8 cellular contexts compared by ENCODE assay signal in the genomic region with DNA sequence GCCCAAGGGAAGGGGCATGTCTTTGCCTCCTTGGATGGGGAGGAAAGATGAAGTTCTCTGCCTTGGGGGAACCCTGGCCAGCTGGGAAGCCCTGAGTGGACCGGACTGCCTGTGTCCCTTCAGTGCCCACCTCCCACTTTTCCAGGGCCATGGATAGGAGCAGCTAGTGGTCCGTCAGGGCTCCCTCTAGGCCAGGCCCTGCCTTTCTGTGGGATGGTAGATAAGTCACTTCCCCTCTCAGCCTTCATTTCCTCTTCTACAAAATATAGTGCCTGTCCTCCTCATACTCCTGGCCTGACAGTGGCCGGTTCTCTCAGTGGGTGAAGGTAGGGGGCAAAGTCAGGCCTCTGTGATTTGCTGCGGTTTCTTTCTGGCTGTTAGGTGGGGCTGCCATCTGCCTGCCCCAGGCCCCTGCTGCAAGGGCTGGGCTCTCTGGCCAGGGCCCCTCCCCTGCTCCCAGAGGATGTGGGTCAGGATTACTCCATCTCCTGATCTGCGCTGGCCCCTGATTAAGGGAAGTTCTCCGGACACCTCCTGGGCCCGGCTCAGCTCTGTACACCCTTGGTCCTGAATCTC. TPM values are rescaled to one million over a fixed set of nuclear protein-coding genes. Genes with fewer than 3 reads are reported as not detected.
DNase-seq lines count a peak whose midpoint lies in the region; ATAC-seq and TF ChIP-seq lines count a peak whose summit lies in the region.

No MANE protein-coding gene starts in this region.

- peaks cover 50% of the 10 kb centered on the region for H4K20me1 ChIP-seq in OCI-LY3 (ENCODE audit: insufficient read depth, low read length)

- peak overlapping the region; percentile 95 for H3K4me3 Mint-ChIP-seq in central memory CD8-positive, alpha-beta T cell

- peak overlapping the region; percentile 97 for H3K9ac ChIP-seq in OCI-LY3 (ENCODE audit: low read length)

- H3K36me3 Mint-ChIP-seq in central memory CD8-positive, alpha-beta T cell (ENCODE audit: insufficient read depth): peaks cover 8% of the 10 kb centered on the region

- H3K27ac ChIP-seq in OCI-LY3 (ENCODE audit: low read length): peak overlapping the region; percentile 61

- H3K4me2 ChIP-seq in OCI-LY3 (ENCODE audit: low read length): peak overlapping the region; percentile 98

- peaks cover 23% of the 10 kb centered on the region for H3K36me3 ChIP-seq in OCI-LY3 (replicated peaks; ENCODE audit: low read depth, low read length)

- no peaks in the 10 kb centered on the region for H3K27me3 ChIP-seq in OCI-LY3 (ENCODE audit: low read depth, low read length)

- peak overlapping the region; percentile 89 for H3K27ac Mint-ChIP-seq in central memory CD8-positive, alpha-beta T cell (ENCODE audit: low read depth)

- H3K4me1 ChIP-seq in OCI-LY3 (ENCODE audit: low read length): peaks cover 50% of the 10 kb centered on the region

- no peak for DNase-seq in central memory CD8-positive, alpha-beta T cell (ENCODE audit: low spot score in 2 of 2)
- peak; percentile 61 to 84 for DNase-seq in lung microvascular endothelial cell (ENCODE audit: low read depth in 2 of 2)
- DNase-seq in ureter (ENCODE audit: low spot score): peak; percentile 70
- DNase-seq in kidney glomerular epithelial cell (lab: John Stamatoyannopoulos, UW): no peak
- no peak for DNase-seq in NCI-H345 treated with DMSO at 0.1 percent for 48 hours (lab: John Stamatoyannopoulos, UW; ENCODE audit: unreplicated experiment)

- peaks cover 63% of the 10 kb centered on the region for H3K79me2 ChIP-seq in OCI-LY3 (ENCODE audit: low read length)

- H3K4me3 ChIP-seq in GM08714 (ENCODE audit: low read length): peak overlapping the region; percentile 96
- peak overlapping the region; percentile 96 for H3K4me3 ChIP-seq in OCI-LY3 (ENCODE audit: low read length)

- no peak for ATAC-seq in central memory CD8-positive, alpha-beta T cell (replicated peaks; ENCODE audit: extremely low read depth, poor library complexity, severe bottlenecking)
- ATAC-seq in GM19452 (IDR thresholded peaks at IDR 0.05; ENCODE audit: unreplicated experiment): no peak

- H3K27me3 Mint-ChIP-seq in central memory CD8-positive, alpha-beta T cell: no peaks in the 10 kb centered on the region

- no peaks in the 10 kb centered on the region for H3K9me3 ChIP-seq in OCI-LY3 (ENCODE audit: insufficient read depth, low read length)

- no peak for TF ChIP-seq CTCF in OCI-LY3 (IDR thresholded peaks at IDR 0.05; ENCODE audit: low read depth, low read length)

- H3K4me1 Mint-ChIP-seq in central memory CD8-positive, alpha-beta T cell: peaks cover 81% of the 10 kb centered on the region

- H2AFZ ChIP-seq in OCI-LY3 (ENCODE audit: low read depth, low read length): no peak overlapping the region

- no peaks in the 10 kb centered on the region for H3K9me3 Mint-ChIP-seq in central memory CD8-positive, alpha-beta T cell

RNA-seq across cellular contexts. Expression of gene PLEKHO2, which starts 1.4 kb away (rescaled TPM):
- total RNA-seq in lung microvascular endothelial cell (47.1 and 62.7 TPM in 2 replicates), ureter (33.3 TPM)

RNA-seq across cellular contexts. Expression of gene PIF1, which starts 17.6 kb away (rescaled TPM):
- 1.8 and 5.4 TPM in 2 replicates for total RNA-seq in lung microvascular endothelial cell
- 0.99 TPM for total RNA-seq in ureter

Comparison
In these comparisons a context has a peak if more than half of its experiments do, and no peak if none do; other contexts are left out.
1. DNase-seq: peak in lung microvascular endothelial cell (2 of 2) and ureter (single experiment); none in central memory CD8-positive, alpha-beta T cell (0 of 2), kidney glomerular epithelial cell (single experiment) and NCI-H345 treated with DMSO at 0.1 percent for 48 hours (single experiment).